In genomic region chr15:41870689-41871081, GRCh38 we compare ENCODE assay signal across 9 cellular contexts. TPM values are rescaled to one million over a fixed set of nuclear protein-coding genes. Genes with fewer than 3 reads are reported as not detected.
DNase-seq lines count a peak whose midpoint lies in the region; ATAC-seq and TF ChIP-seq lines count a peak whose summit lies in the region.
"Had no signal": no experiment of that assay in that cellular context is flagged by ENCODE, and none has a peak within 500 bp of the region (broad histone marks: within the 10 kb centered on the region; RNA-seq: fewer than 3 reads in every experiment).

No MANE protein-coding gene starts in this region.

- H3K9me3 Mint-ChIP-seq in activated T-cell treated with anti-CD3 and anti-CD28 coated beads, Interleukin-2, amount 50 U/mL, for 4 hours = no peaks in the 10 kb centered on the region
- H3K9me3 Mint-ChIP-seq in type B pancreatic cell = no peaks in the 10 kb centered on the region

- H3K4me3 Mint-ChIP-seq in activated T-cell treated with anti-CD3 and anti-CD28 coated beads, Interleukin-2, amount 50 U/mL, for 4 hours = no peak overlapping the region
- no peak overlapping the region for H3K4me3 Mint-ChIP-seq in type B pancreatic cell

- no peaks in the 10 kb centered on the region for H3K27me3 ChIP-seq in left lung
- H3K27me3 ChIP-seq: cardiac muscle cell had no signal

- no peaks in the 10 kb centered on the region for H3K27me3 Mint-ChIP-seq in activated T-cell treated with anti-CD3 and anti-CD28 coated beads, Interleukin-2, amount 50 U/mL, for 4 hours (ENCODE audit: low read depth)
- no peaks in the 10 kb centered on the region for H3K27me3 Mint-ChIP-seq in type B pancreatic cell

- H3K36me3 Mint-ChIP-seq in activated T-cell treated with anti-CD3 and anti-CD28 coated beads, Interleukin-2, amount 50 U/mL, for 4 hours (ENCODE audit: insufficient read depth) = no peaks in the 10 kb centered on the region
- peaks cover 8% of the 10 kb centered on the region for H3K36me3 Mint-ChIP-seq in type B pancreatic cell

- intact Hi-C loops in left ventricle myocardium superior (cut with micrococcal nuclease) = no loop called here
- intact Hi-C loops in left lung (cut with DNase I) = no loop called here

- no peak overlapping the region for H3K4me3 ChIP-seq in left lung
- H3K4me3 ChIP-seq: cardiac muscle cell had no signal

- no peaks in the 10 kb centered on the region for H3K9me3 ChIP-seq in left lung

- H3K4me1 Mint-ChIP-seq in activated T-cell treated with anti-CD3 and anti-CD28 coated beads, Interleukin-2, amount 50 U/mL, for 4 hours (ENCODE audit: low read depth) = peaks cover 6% of the 10 kb centered on the region
- H3K4me1 Mint-ChIP-seq in type B pancreatic cell (ENCODE audit: unreplicated experiment) = peaks cover 14% of the 10 kb centered on the region

- no peak overlapping the region for H3K27ac Mint-ChIP-seq in type B pancreatic cell

- no peak overlapping the region for H3K27ac ChIP-seq in left lung
- H3K27ac ChIP-seq: cardiac muscle cell had no signal

- no peak for TF ChIP-seq CTCF in left lung (IDR thresholded peaks at IDR 0.05)
- TF ChIP-seq CTCF in type B pancreatic cell (conservative IDR thresholded peaks at IDR 0.05) = no peak

- H3K36me3 ChIP-seq in left lung = peaks cover 0 to 5% of the 10 kb centered on the region in 2 donors
- H3K36me3 ChIP-seq: cardiac muscle cell had no signal

- DNase-seq in RKO (ENCODE audit: low spot score) = peak; percentile 85
- DNase-seq in activated T-cell treated with anti-CD3 and anti-CD28 coated beads, Interleukin-2, amount 50 U/mL, for 4 hours = peak; percentile 54
- peak; percentile 57 for DNase-seq in left ventricle myocardium superior
- DNase-seq in stimulated activated CD8-positive, alpha-beta memory T cell treated with anti-CD3 and anti-CD28 coated beads, Interleukin-15, amount 100 ng/mL, for 4 hours (ENCODE audit: low read depth in 2 of 2) = peak; percentile 16 to 18
- no peak for DNase-seq in left lung
- no peak for DNase-seq in NK-92 (lab: John Stamatoyannopoulos, UW; ENCODE audit: unreplicated experiment)
- DNase-seq in type B pancreatic cell (ENCODE audit: extremely low spot score, unreplicated experiment) = no peak

- no peaks in the 10 kb centered on the region for H3K4me1 ChIP-seq in left lung

- ATAC-seq in activated T-cell treated with anti-CD3 and anti-CD28 coated beads, Interleukin-2, amount 50 U/mL, for 4 hours = peak; percentile 97 to 98
- peak; percentile 81 for ATAC-seq in left ventricle myocardium superior
- ATAC-seq in left lung = no peak
- ATAC-seq in HG02970 (IDR thresholded peaks at IDR 0.05; ENCODE audit: low FRiP score, unreplicated experiment) = no peak

RNA-seq across cellular contexts. Expression of gene SPTBN5, which starts 23.2 kb away (rescaled TPM):
- under 1 TPM; 0.16 to 0.69 (median 0.46) TPM for total RNA-seq in activated T-cell treated with anti-CD3 and anti-CD28 coated beads, Interleukin-2, amount 50 U/mL, for 4 hours
- total RNA-seq in left ventricle myocardium superior (3.6 TPM), left lung (1 to 10 TPM; 2.2 to 4.8 TPM), type B pancreatic cell (ENCODE audit: low replicate concordance) (3.1 and 4.2 TPM in 2 replicates)

RNA-seq across cellular contexts. Expression of gene PLA2G4B, which starts 32.0 kb away (rescaled TPM):
- 1 to 10 TPM; 3.6 to 5.5 (median 4.9) TPM for total RNA-seq in activated T-cell treated with anti-CD3 and anti-CD28 coated beads, Interleukin-2, amount 50 U/mL, for 4 hours
- total RNA-seq in left ventricle myocardium superior (5.7 TPM), left lung (1 to 10 TPM; 9.2 to 9.3 TPM), type B pancreatic cell (ENCODE audit: low replicate concordance) (17.7 and 19.9 TPM in 2 replicates)

RNA-seq across cellular contexts. Expression of gene JMJD7, which starts 42.8 kb away (rescaled TPM):
- total RNA-seq in activated T-cell treated with anti-CD3 and anti-CD28 coated beads, Interleukin-2, amount 50 U/mL, for 4 hours = 10 to 100 TPM in 1 of 3 donors, 1 to 10 TPM in 2; 8.4 to 11.7 (median 8.8) TPM
- total RNA-seq in left ventricle myocardium superior (16.7 TPM), left lung (10 to 100 TPM; 19.5 to 26.4 TPM), type B pancreatic cell (ENCODE audit: low replicate concordance) (29.0 and 51.7 TPM in 2 replicates)

Comparison
In these comparisons a context has a peak if more than half of its experiments do, and no peak if none do; other contexts are left out.
1. DNase-seq: peak in RKO (single experiment), activated T-cell treated with anti-CD3 and anti-CD28 coated beads, Interleukin-2, amount 50 U/mL, for 4 hours (single experiment), left ventricle myocardium superior (single experiment) and stimulated activated CD8-positive, alpha-beta memory T cell treated with anti-CD3 and anti-CD28 coated beads, Interleukin-15, amount 100 ng/mL, for 4 hours (2 of 2); none in left lung (0 of 2), NK-92 (single experiment) and type B pancreatic cell (single experiment).
2. ATAC-seq: peak in activated T-cell treated with anti-CD3 and anti-CD28 coated beads, Interleukin-2, amount 50 U/mL, for 4 hours (2 of 2) and left ventricle myocardium superior (single experiment); none in left lung (single experiment) and HG02970 (single experiment).